ENCODE assay signal across 8 cellular contexts in genomic region chr3:69425249-69425648, GRCh38. TPM values are rescaled to one million over a fixed set of nuclear protein-coding genes. Genes with fewer than 3 reads are reported as not detected.
DNase-seq lines count a peak whose midpoint lies in the region; ATAC-seq and TF ChIP-seq lines count a peak whose summit lies in the region.

No MANE protein-coding gene starts in this region.

- no peak overlapping the region for H2AK5ac ChIP-seq in mesendoderm (ENCODE audit: low read length)

- H2BK120ac ChIP-seq in mesendoderm (ENCODE audit: low read depth, low read length), result no peak overlapping the region

- no peaks in the 10 kb centered on the region for H3K36me3 ChIP-seq in mesendoderm (ENCODE audit: control insufficient read depth, insufficient read depth, low read length)

- no peak overlapping the region for H3K27ac ChIP-seq in mesendoderm (ENCODE audit: low read depth, low read length)

- peak; percentile 88 for ATAC-seq in HG02759 (IDR thresholded peaks at IDR 0.05; ENCODE audit: unreplicated experiment)

- H3K4me1 ChIP-seq in mesendoderm (ENCODE audit: control insufficient read depth, low read depth, low read length), result no peaks in the 10 kb centered on the region

- DNase-seq in A172 (ENCODE audit: low spot score) (peak; percentile 29), NCI-H82 treated with DMSO at 0.1 percent for 48 hours (lab: John Stamatoyannopoulos, UW; ENCODE audit: unreplicated experiment) (peak; percentile 37), mesendoderm (peak; percentile 54), T-helper 9 cell (no peak), cortex of kidney (lab: John Stamatoyannopoulos, UW) (no peak)
- peak; percentile 3 for DNase-seq in central memory CD4-positive, alpha-beta T cell

- no peak overlapping the region for H3K56ac ChIP-seq in mesendoderm (ENCODE audit: low read length)

- H3K4me3 ChIP-seq in mesendoderm (ENCODE audit: low read length), result no peak overlapping the region

- no peaks in the 10 kb centered on the region for H3K79me1 ChIP-seq in mesendoderm (ENCODE audit: low read length)

- H4K5ac ChIP-seq in mesendoderm (ENCODE audit: low read length), result no peak overlapping the region

- no CpG with 5 or more reads among the region's 4 CpGs for WGBS in mesendoderm (ENCODE audit: extremely low coverage, insufficient coverage, low lambda C conversion rate)

- H3K27me3 ChIP-seq in mesendoderm (ENCODE audit: insufficient read depth, low read length, poor library complexity), result no peaks in the 10 kb centered on the region

- no peak overlapping the region for H2BK5ac ChIP-seq in mesendoderm (ENCODE audit: low read length)

- no peak overlapping the region for H3K9ac ChIP-seq in mesendoderm (ENCODE audit: low read length)

- TF ChIP-seq CTCF in GM12873 (IDR thresholded peaks at IDR 0.05; ENCODE audit: insufficient read depth, low read depth, low read length, missing control alignments), result peak; percentile 76

- no peak overlapping the region for H2BK15ac ChIP-seq in mesendoderm (replicated peaks; ENCODE audit: low read depth)

- H3K4ac ChIP-seq in mesendoderm (ENCODE audit: low read depth, low read length), result no peak overlapping the region

- no peak overlapping the region for H3K23ac ChIP-seq in mesendoderm (ENCODE audit: low read length)

- no peak overlapping the region for H3K4me2 ChIP-seq in mesendoderm (ENCODE audit: low read length)

- H3K18ac ChIP-seq in mesendoderm (ENCODE audit: low read length), result no peak overlapping the region

- no peak overlapping the region for H4K8ac ChIP-seq in mesendoderm (ENCODE audit: low read depth, low read length)

- no peaks in the 10 kb centered on the region for H3K79me2 ChIP-seq in mesendoderm (ENCODE audit: control insufficient read depth, insufficient read depth, low read length)

RNA-seq across cellular contexts. Expression of gene FRMD4B, which starts 39.4 kb away (rescaled TPM):
- total RNA-seq in A172 (2014; rRNA removed; shearing (Covaris generic)), result 1.2 and 1.6 TPM in 2 replicates
- 2.9 TPM for polyA plus RNA-seq in mesendoderm (2013, experiment 1 of 2)
- polyA plus RNA-seq in mesendoderm (2013, experiment 2 of 2), result 3.6 TPM

Comparison
In these comparisons a context has a peak if more than half of its experiments do, and no peak if none do; other contexts are left out.
1. DNase-seq: peak in A172 (single experiment), NCI-H82 treated with DMSO at 0.1 percent for 48 hours (single experiment), central memory CD4-positive, alpha-beta T cell (single experiment) and mesendoderm (single experiment); none in T-helper 9 cell (single experiment) and cortex of kidney (single experiment).